ENCODE assay signal across 11 cellular contexts in genomic region chr5:96297867-96298266, GRCh38.
DNase-seq lines count a peak whose midpoint lies in the region; ATAC-seq and TF ChIP-seq lines count a peak whose summit lies in the region.
"Had no signal": no experiment of that assay in that cellular context is flagged by ENCODE, and none has a peak within 500 bp of the region (broad histone marks: within the 10 kb centered on the region; RNA-seq: fewer than 3 reads in every experiment).

No MANE protein-coding gene starts in this region.

- no peaks in the 10 kb centered on the region for H3K36me3 ChIP-seq in thoracic aorta

- H3K27ac ChIP-seq in thoracic aorta: peak overlapping the region; percentile 42 to 58
- H3K27ac ChIP-seq: psoas muscle had no signal

- H3K4me1 ChIP-seq in thoracic aorta (ENCODE audit: control insufficient read depth in 1 of 2, low read depth in 2 of 2): peaks cover 19 to 44% of the 10 kb centered on the region in 2 donors
- H3K4me1 ChIP-seq: psoas muscle had no signal

- ATAC-seq in activated T-cell treated with anti-CD3 and anti-CD28 coated beads, Interleukin-2, amount 50 U/mL, for 72 hours (replicated peaks in 1 of 2): peak; percentile 43 to 56
- ATAC-seq in WTC11: no peak
- no peak for ATAC-seq in thoracic aorta (ENCODE audit: insufficient number of reproducible peaks, low FRiP score, low read depth)
- no peak for ATAC-seq in GM19023 (IDR thresholded peaks at IDR 0.05; ENCODE audit: unreplicated experiment)

- peaks cover 11% of the 10 kb centered on the region for H3K27me3 Mint-ChIP-seq in activated T-cell treated with anti-CD3 and anti-CD28 coated beads, Interleukin-2, amount 50 U/mL, for 72 hours (ENCODE audit: low read depth)
- H3K27me3 Mint-ChIP-seq in WTC11 (ENCODE audit: low read depth) (peaks cover 3% of the 10 kb centered on the region; the same call in 1 of the 2 replicates), glutamatergic neuron (ENCODE audit: unreplicated experiment) (peaks cover 2% of the 10 kb centered on the region)

- no peaks in the 10 kb centered on the region for H3K27me3 ChIP-seq in thoracic aorta (replicated peaks; ENCODE audit: insufficient read depth)

- H3K4me3 ChIP-seq in thoracic aorta: no peak overlapping the region
- H3K4me3 ChIP-seq: psoas muscle had no signal

- H3K9me3 Mint-ChIP-seq in activated T-cell treated with anti-CD3 and anti-CD28 coated beads, Interleukin-2, amount 50 U/mL, for 72 hours: peaks cover 2 to 8% of the 10 kb centered on the region in 2 donors
- H3K9me3 Mint-ChIP-seq in WTC11 (peaks cover 29% of the 10 kb centered on the region), glutamatergic neuron (ENCODE audit: unreplicated experiment) (peaks cover 2% of the 10 kb centered on the region)

- CTCF ChIA-PET in WTC11 (lab: Charles Lee): no interaction called here

- no peaks in the 10 kb centered on the region for H3K4me1 Mint-ChIP-seq in activated T-cell treated with anti-CD3 and anti-CD28 coated beads, Interleukin-2, amount 50 U/mL, for 72 hours (ENCODE audit: low read depth)
- H3K4me1 Mint-ChIP-seq in WTC11 (peaks cover 17% of the 10 kb centered on the region), glutamatergic neuron (ENCODE audit: low read depth, unreplicated experiment) (peaks cover 9% of the 10 kb centered on the region)
- H3K4me1 Mint-ChIP-seq: central memory CD8-positive, alpha-beta T cell had no signal

- DNase-seq in activated T-cell treated with anti-CD3 and anti-CD28 coated beads, Interleukin-2, amount 50 U/mL, for 72 hours: no peak
- no peak for DNase-seq in activated T-cell treated with anti-CD3 and anti-CD28 coated beads, Interleukin-2, amount 50 U/mL, for 48 hours
- DNase-seq in WTC11 (ENCODE audit: low spot score): no peak
- DNase-seq in glutamatergic neuron: no peak
- DNase-seq in thoracic aorta (ENCODE audit: low spot score): no peak
- no peak for DNase-seq in LoVo (ENCODE audit: low spot score)
- no peak for DNase-seq in activated gamma-delta T cell treated with Interleukin-2 at 50 U/mL for 16 hours
- DNase-seq: NCI-H1417 treated with DMSO at 0.1 percent for 48 hours, psoas muscle had no signal

- TF ChIP-seq CTCF in WTC11 (IDR thresholded peaks at IDR 0.05): no peak
- TF ChIP-seq CTCF in glutamatergic neuron (IDR thresholded peaks at IDR 0.05; ENCODE audit: partially characterized antibody, unreplicated experiment): no peak
- TF ChIP-seq CTCF in thoracic aorta (IDR thresholded peaks at IDR 0.05): no peak

- no peak overlapping the region for H3K27ac Mint-ChIP-seq in activated T-cell treated with anti-CD3 and anti-CD28 coated beads, Interleukin-2, amount 50 U/mL, for 72 hours
- no peak overlapping the region for H3K27ac Mint-ChIP-seq in WTC11
- H3K27ac Mint-ChIP-seq in glutamatergic neuron (ENCODE audit: unreplicated experiment): peak overlapping the region; percentile 79

- POLR2A ChIA-PET in WTC11 (lab: Charles Lee): no interaction called here

- H3K9me3 ChIP-seq in thoracic aorta: no peaks in the 10 kb centered on the region

- no peak overlapping the region for H3K4me3 Mint-ChIP-seq in activated T-cell treated with anti-CD3 and anti-CD28 coated beads, Interleukin-2, amount 50 U/mL, for 72 hours
- no peak overlapping the region for H3K4me3 Mint-ChIP-seq in WTC11
- no peak overlapping the region for H3K4me3 Mint-ChIP-seq in glutamatergic neuron (ENCODE audit: unreplicated experiment)
- H3K4me3 Mint-ChIP-seq: central memory CD8-positive, alpha-beta T cell had no signal

- H3K36me3 Mint-ChIP-seq in activated T-cell treated with anti-CD3 and anti-CD28 coated beads, Interleukin-2, amount 50 U/mL, for 72 hours (ENCODE audit: insufficient read depth in 2 of 2): peaks cover 0 to 3% of the 10 kb centered on the region in 2 donors
- H3K36me3 Mint-ChIP-seq in WTC11 (peaks cover 21% of the 10 kb centered on the region), glutamatergic neuron (ENCODE audit: unreplicated experiment) (peaks cover 11% of the 10 kb centered on the region)

TF ChIP-seq in WTC11, 78 proteins besides CTCF, POLR2A, EP300 and RAD21:
- TF ChIP-seq GABPB1 (CRISPR knock-in tag; IDR thresholded peaks at IDR 0.05) (peak; percentile 95), TCF7 (CRISPR knock-in tag; IDR thresholded peaks at IDR 0.05; ENCODE audit: low read depth) (no peak)

Comparison
In these comparisons a context has a peak if more than half of its experiments do, and no peak if none do; other contexts are left out.
1. ATAC-seq: peak in activated T-cell treated with anti-CD3 and anti-CD28 coated beads, Interleukin-2, amount 50 U/mL, for 72 hours (2 of 2); none in WTC11 (single experiment), thoracic aorta (single experiment) and GM19023 (single experiment).